In the genomic region with DNA sequence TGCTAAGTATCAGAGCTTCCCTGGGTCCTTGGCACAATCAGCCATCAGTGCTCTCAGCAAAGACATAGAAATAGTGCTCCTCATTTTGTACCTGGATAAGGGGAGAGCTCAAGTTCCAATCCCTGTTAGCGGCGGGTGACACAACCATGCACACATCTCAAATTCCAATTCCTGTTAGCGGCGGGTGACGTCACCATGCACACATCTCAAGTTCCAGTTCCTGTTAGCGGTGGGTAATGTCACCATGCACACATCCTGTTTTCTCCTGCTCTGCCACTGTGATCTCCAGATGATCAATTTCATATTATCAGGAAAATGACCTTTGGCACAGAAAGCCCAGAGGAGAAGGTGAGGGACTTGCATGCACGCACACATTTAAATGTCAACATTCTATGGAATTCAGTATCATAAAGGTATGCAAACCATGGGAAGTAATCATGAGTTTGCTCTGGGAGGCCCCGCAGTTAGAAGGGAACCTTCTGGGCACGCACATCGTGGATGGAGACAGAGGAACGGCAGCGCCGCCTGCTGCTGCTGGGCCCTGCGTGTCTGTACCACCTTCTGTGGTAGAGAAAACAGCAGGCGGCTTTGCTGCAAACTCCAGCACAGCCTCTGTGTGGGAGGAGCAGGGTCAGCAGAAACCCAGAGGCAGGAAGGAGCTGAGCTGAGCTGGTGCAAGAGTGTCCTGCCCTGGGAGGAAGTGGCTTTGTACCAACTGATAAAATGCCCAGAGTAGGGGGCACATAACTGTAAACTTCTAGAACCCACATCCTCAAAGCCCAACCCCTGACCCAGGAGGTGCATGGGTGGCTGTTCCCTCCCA, we compare ENCODE assay signal across 8 cellular contexts.
DNase-seq lines count a peak whose midpoint lies in the region; ATAC-seq and TF ChIP-seq lines count a peak whose summit lies in the region.

No MANE protein-coding gene starts in this region.

- no peaks in the 10 kb centered on the region for H3K27me3 ChIP-seq in CD4-positive, alpha-beta memory T cell (ENCODE audit: insufficient read depth, low read length)
- H3K27me3 ChIP-seq in Panc1 (ENCODE audit: control insufficient read depth, insufficient read depth, low read length) (no peaks in the 10 kb centered on the region), neutrophil (no peaks in the 10 kb centered on the region), subcutaneous abdominal adipose tissue (ENCODE audit: control insufficient read depth in 5 of 5, insufficient read depth in 4 of 5, low read length in 5 of 5) (no peaks in the 10 kb centered on the region)

- H3K9me3 ChIP-seq in CD4-positive, alpha-beta memory T cell (ENCODE audit: control insufficient read depth in 1 of 2, low read length in 2 of 2), result no peaks in the 10 kb centered on the region
- H3K9me3 ChIP-seq in Panc1 (ENCODE audit: control insufficient read depth, insufficient read depth, low read depth, low read length) (no peaks in the 10 kb centered on the region), neutrophil (no peaks in the 10 kb centered on the region), subcutaneous abdominal adipose tissue (ENCODE audit: control insufficient read depth in 5 of 5, low read length in 5 of 5) (no peaks in the 10 kb centered on the region)

- H3K36me3 ChIP-seq in CD4-positive, alpha-beta memory T cell (ENCODE audit: insufficient read depth, low read length), result no peaks in the 10 kb centered on the region
- H3K36me3 ChIP-seq in Panc1 (ENCODE audit: control insufficient read depth, insufficient read depth, low read length) (no peaks in the 10 kb centered on the region), neutrophil (peaks cover 42% of the 10 kb centered on the region), subcutaneous abdominal adipose tissue (ENCODE audit: control insufficient read depth in 5 of 5, insufficient read depth in 5 of 5, low read length in 5 of 5) (no peaks in the 10 kb centered on the region)

- peak overlapping the region in 1 of 2 donors; percentile 54 for H3K4me3 ChIP-seq in CD4-positive, alpha-beta memory T cell (ENCODE audit: low read length in 2 of 2)
- H3K4me3 ChIP-seq in Panc1 (ENCODE audit: low read depth in 2 of 2, low read length in 2 of 2) (peak overlapping the region in 1 of 2 experiments; percentile 34; a peak in 2 of 4 replicates), neutrophil (ENCODE audit: low read depth in 1 of 2, low read length in 1 of 2) (peak overlapping the region; percentile 58 to 67), subcutaneous abdominal adipose tissue (ENCODE audit: low read depth in 1 of 5, low read length in 5 of 5) (peak overlapping the region in 1 of 5 donors; percentile 12)

- H3K4me1 Mint-ChIP-seq in CD4-positive, alpha-beta memory T cell, result peaks cover 56 to 79% (median 68%) of the 10 kb centered on the region in 4 donors

- intact Hi-C loops in CD4-positive, alpha-beta memory T cell (cut with micrococcal nuclease), result loop anchor here (1.0 to 5.0 kb wide), 7 partner anchors 8 to 253 kb away; a partner anchor contains a TSS
- intact Hi-C loops in Panc1 (cut with micrococcal nuclease; ENCODE audit: unreplicated experiment), result loop anchor here (1.0 to 5.0 kb wide), 3 partner anchors 55 to 253 kb away; no protein-coding TSS in a partner anchor

- H3K4me1 ChIP-seq in CD4-positive, alpha-beta memory T cell (ENCODE audit: insufficient read depth, low read length), result peaks cover 83% of the 10 kb centered on the region
- H3K4me1 ChIP-seq in Panc1 (ENCODE audit: control insufficient read depth, insufficient read depth, low read length) (peaks cover 55% of the 10 kb centered on the region), neutrophil (ENCODE audit: control insufficient read depth in 1 of 2, insufficient read depth in 1 of 2, low read depth in 1 of 2, low read length in 1 of 2) (peaks cover 70 to 75% of the 10 kb centered on the region in 2 experiments), subcutaneous abdominal adipose tissue (ENCODE audit: control insufficient read depth in 5 of 5, insufficient read depth in 5 of 5, low read length in 5 of 5) (peaks cover 9 to 73% (median 60%) of the 10 kb centered on the region in 5 donors)

- peak overlapping the region; percentile 72 to 92 (median 86) for H3K4me3 Mint-ChIP-seq in CD4-positive, alpha-beta memory T cell

- H3K27me3 Mint-ChIP-seq in CD4-positive, alpha-beta memory T cell, result no peaks in the 10 kb centered on the region

- POLR2A ChIA-PET in CD4-positive, alpha-beta memory T cell (lab: Charles Lee; ENCODE audit: partially characterized antibody), result interaction anchor here (0.6 to 9.8 kb wide), 21 partner anchors 13 to 231 kb away, joined by 3 to 160 read pairs (median 5); a partner anchor contains a TSS
- POLR2A ChIA-PET in Panc1 (lab: Charles Lee), result interaction anchor here (0.6 kb wide), 1 partner anchor 71 kb away, joined by 3 read pairs; no protein-coding TSS in a partner anchor

- peaks cover 7 to 22% of the 10 kb centered on the region in 2 donors for H3K36me3 Mint-ChIP-seq in CD4-positive, alpha-beta memory T cell

- in situ Hi-C loops in Panc1 (cut with HindIII; ENCODE audit: low pct_unique_long_range_greater_than_20kb, low sequenced_read_pairs), result no loop called here

- peak overlapping the region in 3 of 5 donors; percentile 32 to 51 (median 50) for H3K9ac ChIP-seq in subcutaneous abdominal adipose tissue (ENCODE audit: low read length in 5 of 5)

- CTCF ChIA-PET in CD4-positive, alpha-beta memory T cell (lab: Charles Lee; ENCODE audit: partially characterized antibody), result interaction anchor here (0.6 to 13.0 kb wide), 39 partner anchors 8 to 252 kb away, joined by 3 to 141 read pairs (median 4); a partner anchor contains a TSS
- CTCF ChIA-PET in Panc1 (lab: Charles Lee), result interaction anchor here (0.6 to 1.6 kb wide), 9 partner anchors 9 to 135 kb away, joined by 3 to 6 read pairs (median 3); no protein-coding TSS in a partner anchor

- no peak for TF ChIP-seq CTCF in Panc1 (IDR thresholded peaks at IDR 0.05)
- peak; percentile 86 for TF ChIP-seq CTCF in neutrophil (IDR thresholded peaks at IDR 0.05)

- H3K9me3 Mint-ChIP-seq in CD4-positive, alpha-beta memory T cell, result no peaks in the 10 kb centered on the region

- no TSS peak for BruUV-seq in Panc1 (replicated peaks; lab: Mats Ljungman, UMichigan)

- H3K27ac Mint-ChIP-seq in CD4-positive, alpha-beta memory T cell, result peak overlapping the region; percentile 93 to 100 (median 97)

- H3K27ac ChIP-seq in CD4-positive, alpha-beta memory T cell (ENCODE audit: low read depth, low read length), result peak overlapping the region; percentile 84
- peak overlapping the region; percentile 90 for H3K27ac ChIP-seq in Panc1 (ENCODE audit: low read length)
- H3K27ac ChIP-seq in neutrophil, result peak overlapping the region; percentile 99
- H3K27ac ChIP-seq in subcutaneous abdominal adipose tissue (ENCODE audit: low read depth, low read length), result peak overlapping the region; percentile 76

- ATAC-seq in GM19397 (IDR thresholded peaks at IDR 0.05; ENCODE audit: unreplicated experiment) (peak; percentile 82), HG03521 (IDR thresholded peaks at IDR 0.05; ENCODE audit: unreplicated experiment) (peak; percentile 74), Panc1 (peak; percentile 92)

- peak; percentile 80 to 88 (median 86) for DNase-seq in CD4-positive, alpha-beta memory T cell
- DNase-seq in Panc1 (ENCODE audit: low read depth, low spot score) (peak; percentile 95), fibroblast of peridontal ligament (ENCODE audit: extremely low read depth) (peak; percentile 85)
- DNase-seq in activated T-helper 1 cell treated with anti-CD3 and anti-CD28 coated beads, Interleukin-2, amount 50 U/mL, for 16 hours (ENCODE audit: low read depth in 1 of 2, low spot score in 1 of 2), result peak; percentile 54 to 60
